In the genomic region with DNA sequence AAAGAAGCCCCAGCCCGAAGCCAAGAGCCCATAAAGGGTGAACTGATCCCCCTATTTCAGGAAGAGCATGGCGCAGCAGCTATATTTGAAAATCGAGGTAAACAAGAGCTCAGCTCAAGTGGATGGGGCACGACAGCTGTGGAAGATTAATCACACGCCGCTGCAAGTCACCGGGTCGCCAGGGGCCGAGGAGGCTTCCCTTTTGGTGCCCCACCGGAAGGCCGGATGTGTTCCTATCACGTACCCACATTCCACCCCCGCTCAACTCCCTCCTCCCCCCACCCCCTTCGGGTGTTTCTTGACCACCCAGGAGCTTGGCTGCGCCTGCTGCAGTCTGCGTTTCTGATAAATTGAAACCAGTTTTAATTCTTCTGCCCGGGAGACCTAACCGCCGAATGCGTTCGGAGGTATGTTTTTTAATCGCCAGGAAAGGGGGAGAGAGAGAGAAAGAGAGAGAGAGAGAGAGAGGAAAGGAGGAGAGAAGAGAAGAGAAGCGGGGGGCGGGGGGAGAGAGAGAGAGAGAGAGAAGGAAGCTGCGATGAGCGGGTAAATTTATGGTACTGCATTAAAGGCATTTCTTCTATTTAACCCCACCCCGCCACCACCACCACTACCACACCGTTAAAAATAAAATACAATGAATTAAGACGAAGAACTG, we compare ENCODE assay signal across 1 cellular context.
TF ChIP-seq lines count a peak whose summit lies in the region.

No MANE protein-coding gene starts in this region.

TF ChIP-seq in WTC11, 78 proteins besides CTCF, POLR2A, EP300 and RAD21 (continued from another document):
- no peak for TF ChIP-seq ZNF232 (CRISPR knock-in tag; IDR thresholded peaks at IDR 0.05)
- no peak for TF ChIP-seq RORB (CRISPR knock-in tag; IDR thresholded peaks at IDR 0.05)
- no peak for TF ChIP-seq EMX1 (CRISPR knock-in tag; IDR thresholded peaks at IDR 0.05)
- TF ChIP-seq, protein P1, sequence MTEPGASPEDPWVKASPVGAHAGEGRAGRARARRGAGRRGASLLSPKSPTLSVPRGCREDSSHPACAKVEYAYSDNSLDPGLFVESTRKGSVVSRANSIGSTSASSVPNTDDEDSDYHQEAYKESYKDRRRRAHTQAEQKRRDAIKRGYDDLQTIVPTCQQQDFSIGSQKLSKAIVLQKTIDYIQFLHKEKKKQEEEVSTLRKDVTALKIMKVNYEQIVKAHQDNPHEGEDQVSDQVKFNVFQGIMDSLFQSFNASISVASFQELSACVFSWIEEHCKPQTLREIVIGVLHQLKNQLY (CRISPR knock-in tag; IDR thresholded peaks at IDR 0.05), result no peak
- no peak for TF ChIP-seq CREM (CRISPR knock-in tag; IDR thresholded peaks at IDR 0.05)
- TF ChIP-seq ZNF121 (CRISPR knock-in tag; IDR thresholded peaks at IDR 0.05), result no peak
- TF ChIP-seq, protein P2, sequence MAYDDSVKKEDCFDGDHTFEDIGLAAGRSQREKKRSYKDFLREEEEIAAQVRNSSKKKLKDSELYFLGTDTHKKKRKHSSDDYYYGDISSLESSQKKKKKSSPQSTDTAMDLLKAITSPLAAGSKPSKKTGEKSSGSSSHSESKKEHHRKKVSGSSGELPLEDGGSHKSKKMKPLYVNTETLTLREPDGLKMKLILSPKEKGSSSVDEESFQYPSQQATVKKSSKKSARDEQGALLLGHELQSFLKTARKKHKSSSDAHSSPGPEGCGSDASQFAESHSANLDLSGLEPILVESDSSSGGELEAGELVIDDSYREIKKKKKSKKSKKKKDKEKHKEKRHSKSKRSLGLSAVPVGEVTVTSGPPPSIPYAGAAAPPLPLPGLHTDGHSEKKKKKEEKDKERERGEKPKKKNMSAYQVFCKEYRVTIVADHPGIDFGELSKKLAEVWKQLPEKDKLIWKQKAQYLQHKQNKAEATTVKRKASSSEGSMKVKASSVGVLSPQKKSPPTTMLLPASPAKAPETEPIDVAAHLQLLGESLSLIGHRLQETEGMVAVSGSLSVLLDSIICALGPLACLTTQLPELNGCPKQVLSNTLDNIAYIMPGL (CRISPR knock-in tag; IDR thresholded peaks at IDR 0.05), result no peak
